In the genomic region with DNA sequence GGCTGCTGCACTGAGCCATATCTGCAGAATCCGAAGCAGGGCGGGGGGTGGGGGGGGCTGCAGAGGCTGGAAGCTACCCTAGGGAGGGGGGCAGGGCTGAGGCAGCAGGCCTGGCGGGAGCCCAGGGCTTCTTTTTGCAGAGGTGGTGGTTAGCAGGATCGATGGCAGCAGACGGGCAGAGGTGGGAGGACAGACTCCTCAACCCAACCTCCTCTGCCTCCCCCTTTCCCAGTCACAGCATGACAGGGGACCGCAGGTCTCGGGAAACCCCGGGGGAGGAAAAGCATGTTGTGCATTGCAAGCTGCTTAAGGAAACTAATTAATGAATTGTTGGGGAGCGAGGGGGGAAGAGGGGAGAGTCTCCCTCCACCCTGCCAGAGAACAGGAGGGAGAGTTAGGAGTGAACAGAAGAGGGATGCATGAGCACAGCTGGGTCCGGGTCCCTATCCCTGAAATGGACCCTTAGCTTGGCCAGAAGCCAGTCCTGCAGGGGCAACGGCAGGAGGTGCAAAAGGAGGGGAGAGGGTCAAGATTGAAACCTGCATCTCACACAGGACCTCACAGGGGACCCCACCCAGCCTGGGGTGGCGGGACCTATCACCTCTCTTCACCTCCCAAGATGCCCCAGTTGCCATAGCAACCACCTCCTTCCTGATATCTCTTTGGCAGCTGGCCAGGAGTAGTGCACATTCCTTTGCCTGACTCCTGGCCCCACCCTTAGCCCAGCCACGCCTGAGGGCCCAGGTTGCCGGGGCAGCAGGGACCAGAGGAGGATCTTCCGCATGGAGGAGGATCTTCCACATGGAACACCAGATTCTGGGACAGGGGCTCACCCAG, we compare ENCODE assay signal across 2 cellular contexts.
TF ChIP-seq lines count a peak whose summit lies in the region.

No MANE protein-coding gene starts in this region.

TF ChIP-seq in HEK293, 187 proteins besides CTCF, POLR2A, EP300 and RAD21 (continued from another document and continues in another):
- TF ChIP-seq ZNF518A (tag by site-specific recombination; conservative IDR thresholded peaks at IDR 0.05; ENCODE audit: low read depth) = no peak
- TF ChIP-seq, protein P1, sequence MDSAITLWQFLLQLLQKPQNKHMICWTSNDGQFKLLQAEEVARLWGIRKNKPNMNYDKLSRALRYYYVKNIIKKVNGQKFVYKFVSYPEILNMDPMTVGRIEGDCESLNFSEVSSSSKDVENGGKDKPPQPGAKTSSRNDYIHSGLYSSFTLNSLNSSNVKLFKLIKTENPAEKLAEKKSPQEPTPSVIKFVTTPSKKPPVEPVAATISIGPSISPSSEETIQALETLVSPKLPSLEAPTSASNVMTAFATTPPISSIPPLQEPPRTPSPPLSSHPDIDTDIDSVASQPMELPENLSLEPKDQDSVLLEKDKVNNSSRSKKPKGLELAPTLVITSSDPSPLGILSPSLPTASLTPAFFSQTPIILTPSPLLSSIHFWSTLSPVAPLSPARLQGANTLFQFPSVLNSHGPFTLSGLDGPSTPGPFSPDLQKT (IDR thresholded peaks at IDR 0.05; ENCODE audit: borderline replicate concordance, low read depth, low read length) = no peak
- TF ChIP-seq ZNF704 (tag by site-specific recombination; IDR thresholded peaks at IDR 0.05) = no peak
- peak; percentile 36; the same call in 1 of the 2 replicates for TF ChIP-seq ZNF629 (tag by site-specific recombination; IDR thresholded peaks at IDR 0.05)
- TF ChIP-seq ZNF624 (tag by site-specific recombination; IDR thresholded peaks at IDR 0.05) = no peak
- TF ChIP-seq GLIS2 (tag by site-specific recombination; IDR thresholded peaks at IDR 0.05) = peak; percentile 97
- no peak for TF ChIP-seq ZNF571 (tag by site-specific recombination; IDR thresholded peaks at IDR 0.05)
- no peak for TF ChIP-seq PRDM1 (tag by site-specific recombination; IDR thresholded peaks at IDR 0.05)
- no peak for TF ChIP-seq REPIN1 (tag by site-specific recombination; IDR thresholded peaks at IDR 0.05; ENCODE audit: low read depth)
- peak; percentile 99 for TF ChIP-seq GLIS1 (tag by site-specific recombination; IDR thresholded peaks at IDR 0.05)
- TF ChIP-seq SCRT1 (tag by site-specific recombination; IDR thresholded peaks at IDR 0.05; ENCODE audit: borderline replicate concordance) = no peak
- TF ChIP-seq ZFP69B (tag by site-specific recombination; IDR thresholded peaks at IDR 0.05) = 0 out of 2 replicates have a peak, but pooled peaks have one; percentile 64
- peak; percentile 48; the same call in 1 of the 2 replicates for TF ChIP-seq ZBTB21 (tag by site-specific recombination; IDR thresholded peaks at IDR 0.05)
- TF ChIP-seq TRIM28 (IDR thresholded peaks at IDR 0.05; ENCODE audit: borderline replicate concordance, low read length) = no peak
- TF ChIP-seq, protein P2, sequence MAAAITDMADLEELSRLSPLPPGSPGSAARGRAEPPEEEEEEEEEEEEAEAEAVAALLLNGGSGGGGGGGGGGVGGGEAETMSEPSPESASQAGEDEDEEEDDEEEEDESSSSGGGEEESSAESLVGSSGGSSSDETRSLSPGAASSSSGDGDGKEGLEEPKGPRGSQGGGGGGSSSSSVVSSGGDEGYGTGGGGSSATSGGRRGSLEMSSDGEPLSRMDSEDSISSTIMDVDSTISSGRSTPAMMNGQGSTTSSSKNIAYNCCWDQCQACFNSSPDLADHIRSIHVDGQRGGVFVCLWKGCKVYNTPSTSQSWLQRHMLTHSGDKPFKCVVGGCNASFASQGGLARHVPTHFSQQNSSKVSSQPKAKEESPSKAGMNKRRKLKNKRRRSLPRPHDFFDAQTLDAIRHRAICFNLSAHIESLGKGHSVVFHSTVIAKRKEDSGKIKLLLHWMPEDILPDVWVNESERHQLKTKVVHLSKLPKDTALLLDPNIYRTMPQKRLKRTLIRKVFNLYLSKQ (tag by site-specific recombination; IDR thresholded peaks at IDR 0.05; ENCODE audit: borderline replicate concordance) = no peak
- no peak for TF ChIP-seq GLI4 (tag by site-specific recombination; IDR thresholded peaks at IDR 0.05)
- peak; percentile 83 for TF ChIP-seq KLF1 (tag by site-specific recombination; IDR thresholded peaks at IDR 0.05)
- TF ChIP-seq ZNF341 (tag by site-specific recombination; IDR thresholded peaks at IDR 0.05; ENCODE audit: low read depth) = peak; percentile 80
- peak; percentile 18; the same call in 1 of the 2 replicates for TF ChIP-seq ZNF76 (tag by site-specific recombination; IDR thresholded peaks at IDR 0.05; ENCODE audit: borderline replicate concordance, low read depth)

TF ChIP-seq in K562, 482 proteins besides CTCF, POLR2A, EP300 and RAD21 (continued from another document):
- TF ChIP-seq, protein P3, sequence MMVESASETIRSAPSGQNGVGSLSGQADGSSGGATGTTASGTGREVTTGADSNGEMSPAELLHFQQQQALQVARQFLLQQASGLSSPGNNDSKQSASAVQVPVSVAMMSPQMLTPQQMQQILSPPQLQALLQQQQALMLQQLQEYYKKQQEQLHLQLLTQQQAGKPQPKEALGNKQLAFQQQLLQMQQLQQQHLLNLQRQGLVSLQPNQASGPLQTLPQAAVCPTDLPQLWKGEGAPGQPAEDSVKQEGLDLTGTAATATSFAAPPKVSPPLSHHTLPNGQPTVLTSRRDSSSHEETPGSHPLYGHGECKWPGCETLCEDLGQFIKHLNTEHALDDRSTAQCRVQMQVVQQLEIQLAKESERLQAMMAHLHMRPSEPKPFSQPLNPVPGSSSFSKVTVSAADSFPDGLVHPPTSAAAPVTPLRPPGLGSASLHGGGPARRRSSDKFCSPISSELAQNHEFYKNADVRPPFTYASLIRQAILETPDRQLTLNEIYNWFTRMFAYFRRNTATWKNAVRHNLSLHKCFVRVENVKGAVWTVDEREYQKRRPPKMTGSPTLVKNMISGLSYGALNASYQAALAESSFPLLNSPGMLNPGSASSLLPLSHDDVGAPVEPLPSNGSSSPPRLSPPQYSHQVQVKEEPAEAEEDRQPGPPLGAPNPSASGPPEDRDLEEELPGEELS (CRISPR knock-in tag; IDR thresholded peaks at IDR 0.05; ENCODE audit: borderline replicate concordance) = no peak
- TF ChIP-seq JUND (IDR thresholded peaks at IDR 0.05; ENCODE audit: borderline replicate concordance, low read depth, low read length) (0 out of 2 replicates have a peak, but pooled peaks have one; percentile 23), JUND (tag; IDR thresholded peaks at IDR 0.05; ENCODE audit: borderline replicate concordance, low read depth, low read length) (no peak), JUNB (CRISPR knock-in tag; conservative IDR thresholded peaks at IDR 0.05) (no peak), TRIM28 (IDR thresholded peaks at IDR 0.05) (no peak), ZNF589 (CRISPR knock-in tag; IDR thresholded peaks at IDR 0.05; ENCODE audit: low read depth) (no peak), E4F1 (CRISPR knock-in tag; IDR thresholded peaks at IDR 0.05; ENCODE audit: borderline replicate concordance) (no peak), SRF (CRISPR knock-in tag; IDR thresholded peaks at IDR 0.05) (no peak), ZEB2 (IDR thresholded peaks at IDR 0.05) (peak; percentile 60), HDAC2 (IDR thresholded peaks at IDR 0.05) (peak; percentile 93), NFYB (IDR thresholded peaks at IDR 0.05; ENCODE audit: extremely low read depth, insufficient read length) (no peak), TCF3 (CRISPR knock-in tag; IDR thresholded peaks at IDR 0.05) (no peak), ZNF280B (CRISPR knock-in tag; IDR thresholded peaks at IDR 0.05) (no peak), ZNF76 (CRISPR knock-in tag; IDR thresholded peaks at IDR 0.05; ENCODE audit: borderline replicate concordance) (no peak), GABPB2 (CRISPR knock-in tag; conservative IDR thresholded peaks at IDR 0.05) (no peak), SMARCC2 (IDR thresholded peaks at IDR 0.05; ENCODE audit: low read depth) (no peak), RHOXF2B (CRISPR knock-in tag; conservative IDR thresholded peaks at IDR 0.05) (no peak), RFX5 (IDR thresholded peaks at IDR 0.05; ENCODE audit: low read depth, low read length) (peak; percentile 62; the same call in 1 of the 2 replicates), MLLT1 (IDR thresholded peaks at IDR 0.05) (no peak)
- TF ChIP-seq, protein P4, sequence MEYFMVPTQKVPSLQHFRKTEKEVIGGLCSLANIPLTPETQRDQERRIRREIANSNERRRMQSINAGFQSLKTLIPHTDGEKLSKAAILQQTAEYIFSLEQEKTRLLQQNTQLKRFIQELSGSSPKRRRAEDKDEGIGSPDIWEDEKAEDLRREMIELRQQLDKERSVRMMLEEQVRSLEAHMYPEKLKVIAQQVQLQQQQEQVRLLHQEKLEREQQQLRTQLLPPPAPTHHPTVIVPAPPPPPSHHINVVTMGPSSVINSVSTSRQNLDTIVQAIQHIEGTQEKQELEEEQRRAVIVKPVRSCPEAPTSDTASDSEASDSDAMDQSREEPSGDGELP (CRISPR knock-in tag; IDR thresholded peaks at IDR 0.05; ENCODE audit: borderline replicate concordance) = peak; percentile 57; the same call in 1 of the 2 replicates
- TF ChIP-seq, protein P5, sequence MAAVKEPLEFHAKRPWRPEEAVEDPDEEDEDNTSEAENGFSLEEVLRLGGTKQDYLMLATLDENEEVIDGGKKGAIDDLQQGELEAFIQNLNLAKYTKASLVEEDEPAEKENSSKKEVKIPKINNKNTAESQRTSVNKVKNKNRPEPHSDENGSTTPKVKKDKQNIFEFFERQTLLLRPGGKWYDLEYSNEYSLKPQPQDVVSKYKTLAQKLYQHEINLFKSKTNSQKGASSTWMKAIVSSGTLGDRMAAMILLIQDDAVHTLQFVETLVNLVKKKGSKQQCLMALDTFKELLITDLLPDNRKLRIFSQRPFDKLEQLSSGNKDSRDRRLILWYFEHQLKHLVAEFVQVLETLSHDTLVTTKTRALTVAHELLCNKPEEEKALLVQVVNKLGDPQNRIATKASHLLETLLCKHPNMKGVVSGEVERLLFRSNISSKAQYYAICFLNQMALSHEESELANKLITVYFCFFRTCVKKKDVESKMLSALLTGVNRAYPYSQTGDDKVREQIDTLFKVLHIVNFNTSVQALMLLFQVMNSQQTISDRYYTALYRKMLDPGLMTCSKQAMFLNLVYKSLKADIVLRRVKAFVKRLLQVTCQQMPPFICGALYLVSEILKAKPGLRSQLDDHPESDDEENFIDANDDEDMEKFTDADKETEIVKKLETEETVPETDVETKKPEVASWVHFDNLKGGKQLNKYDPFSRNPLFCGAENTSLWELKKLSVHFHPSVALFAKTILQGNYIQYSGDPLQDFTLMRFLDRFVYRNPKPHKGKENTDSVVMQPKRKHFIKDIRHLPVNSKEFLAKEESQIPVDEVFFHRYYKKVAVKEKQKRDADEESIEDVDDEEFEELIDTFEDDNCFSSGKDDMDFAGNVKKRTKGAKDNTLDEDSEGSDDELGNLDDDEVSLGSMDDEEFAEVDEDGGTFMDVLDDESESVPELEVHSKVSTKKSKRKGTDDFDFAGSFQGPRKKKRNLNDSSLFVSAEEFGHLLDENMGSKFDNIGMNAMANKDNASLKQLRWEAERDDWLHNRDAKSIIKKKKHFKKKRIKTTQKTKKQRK (IDR thresholded peaks at IDR 0.05; ENCODE audit: borderline replicate concordance, low read depth, low read length) = no peak
TF ChIP-seq in K562: peak in this region for 24.
